19 cellular contexts compared by ENCODE assay signal in genomic region chr1:60596791-60597748, GRCh38.
A peak's percentile ranks its signal among the peaks of the same experiment; 100 is the strongest.
DNase-seq lines count a peak whose midpoint lies in the region; ATAC-seq and TF ChIP-seq lines count a peak whose summit lies in the region.
"Had no signal": no experiment of that assay in that cellular context is flagged by ENCODE, and none has a peak within 500 bp of the region (broad histone marks: within the 10 kb centered on the region; RNA-seq: fewer than 3 reads in every experiment).

No MANE protein-coding gene starts in this region.

- H3K36me3 ChIP-seq in SK-N-SH (replicated peaks in 1 of 2; ENCODE audit: control insufficient read depth in 1 of 2, insufficient read depth in 2 of 2, low read length in 1 of 2) (no peaks in the 10 kb centered on the region), skeletal muscle satellite cell (ENCODE audit: insufficient read depth, low read length) (no peaks in the 10 kb centered on the region), tibial nerve (no peaks in the 10 kb centered on the region)
- H3K36me3 ChIP-seq: ovary, upper lobe of right lung had no signal

- no peak for TF ChIP-seq RAD21 in SK-N-SH (IDR thresholded peaks at IDR 0.05; ENCODE audit: low read length)

- peaks cover 14% of the 10 kb centered on the region for H3F3A ChIP-seq in SK-N-SH (replicated peaks; ENCODE audit: insufficient read depth)

- H3K4me3 ChIP-seq in SK-N-SH (ENCODE audit: low read depth in 2 of 2, low read length in 1 of 2), result 0 out of 4 replicates have a peak overlapping the region, but pooled peaks of 1 of the 2 experiments have one; percentile 14
- H3K4me3 ChIP-seq in epithelial cell of esophagus (ENCODE audit: low read length), result no peak overlapping the region
- no peak overlapping the region for H3K4me3 ChIP-seq in skeletal muscle satellite cell (ENCODE audit: low read length)
- H3K4me3 ChIP-seq in tibial nerve, result no peak overlapping the region
- H3K4me3 ChIP-seq: ovary, upper lobe of right lung had no signal

- H3K4me2 ChIP-seq in SK-N-SH (peak overlapping the region; percentile 13), skeletal muscle satellite cell (ENCODE audit: low read length) (peak overlapping the region; percentile 45)
- H3K4me2 ChIP-seq: KMS-11 had no signal

- TF ChIP-seq POLR2A in tibial nerve (IDR thresholded peaks at IDR 0.05), result no peak

- peak overlapping the region; percentile 19; the same call in 1 of the 2 replicates for H2AFZ ChIP-seq in SK-N-SH (ENCODE audit: low read depth)

- 25% methylated on average over 8 of the region's 8 CpGs for WGBS in SK-N-SH (ENCODE audit: low lambda C conversion rate)
- 66 to 78% methylated on average over 8 of the region's 8 CpGs for WGBS in tibial nerve, 2 donors

- DNase-seq in HS-5 (ENCODE audit: low read depth) (peak; percentile 42), SK-N-SH (no peak), epithelial cell of esophagus (ENCODE audit: low read depth) (peak; percentile 40), tibial nerve (ENCODE audit: low spot score in 2 of 2) (no peak)
- DNase-seq: activated CD4-positive, alpha-beta T cell treated with anti-CD3 and anti-CD28 coated beads for 48 hours; activated naive CD4-positive, alpha-beta T cell treated with Interleukin-2 at 50 U/mL for 16 hours; CD4-positive, CD25-positive, alpha-beta regulatory T cell; DMS79 treated with DMSO at 0.1 percent for 48 hours; left colon; NCI-H187; ovary; SIG-M5; stimulated activated naive B cell treated with anti-CD40 and anti-IgM and Interleukin-4, amounts not matched to agents 10 μg/mL and 1 μg/mL and 100 μg/mL, for 72 hours; upper lobe of right lung had no signal

- H3K27me3 ChIP-seq in SK-N-SH (ENCODE audit: insufficient read depth) (no peaks in the 10 kb centered on the region), skeletal muscle satellite cell (ENCODE audit: control insufficient read depth, insufficient read depth, low read length) (no peaks in the 10 kb centered on the region), tibial nerve (no peaks in the 10 kb centered on the region)
- H3K27me3 ChIP-seq: ovary, upper lobe of right lung had no signal

- H3K79me2 ChIP-seq in SK-N-SH (ENCODE audit: insufficient read depth), result no peaks in the 10 kb centered on the region

- ATAC-seq in HG03159 (IDR thresholded peaks at IDR 0.05; ENCODE audit: unreplicated experiment) (no peak), GM21447 (IDR thresholded peaks at IDR 0.05; ENCODE audit: unreplicated experiment) (no peak)
- no peak for ATAC-seq in activated CD4-positive, CD25-positive, alpha-beta regulatory T cell treated with anti-CD3 and anti-CD28 coated beads, Interleukin-2, amount 50 U/mL, for 24 hours
- ATAC-seq: left colon; stimulated activated naive B cell treated with anti-CD40 and anti-IgM and Interleukin-4, amounts not matched to agents 10 μg/mL and 1 μg/mL and 100 μg/mL, for 72 hours; upper lobe of right lung had no signal

- H4K20me1 ChIP-seq in SK-N-SH (ENCODE audit: insufficient read depth), result no peaks in the 10 kb centered on the region

- no peaks in the 10 kb centered on the region; a peak in 1 of 4 replicates for H3K4me1 ChIP-seq in SK-N-SH (ENCODE audit: control insufficient read depth in 1 of 2, insufficient read depth in 2 of 2, low read depth in 1 of 2, low read length in 1 of 2)
- H3K4me1 ChIP-seq in skeletal muscle satellite cell (ENCODE audit: control insufficient read depth, insufficient read depth, low read length), result peaks cover 22% of the 10 kb centered on the region
- peaks cover 0 to 33% (median 0%) of the 10 kb centered on the region in 4 donors for H3K4me1 ChIP-seq in tibial nerve
- H3K4me1 ChIP-seq: upper lobe of right lung had no signal

- TF ChIP-seq EP300 in SK-N-SH (IDR thresholded peaks at IDR 0.05; ENCODE audit: borderline replicate concordance in 1 of 2, low read depth in 1 of 2, low read length in 1 of 2), result no peak
- no peak for TF ChIP-seq EP300 in tibial nerve (IDR thresholded peaks at IDR 0.05)

- peak overlapping the region in 1 of 2 experiments; percentile 50; a peak in 2 of 4 replicates for H3K27ac ChIP-seq in SK-N-SH (ENCODE audit: low read depth in 2 of 2, low read length in 1 of 2)
- no peak overlapping the region for H3K27ac ChIP-seq in tibial nerve
- H3K27ac ChIP-seq: KMS-11, ovary, upper lobe of right lung had no signal

- POLR2A ChIA-PET in SK-N-SH (lab: Yijun Ruan, JAX), result no interaction called here

- no peak overlapping the region for H3K9ac ChIP-seq in SK-N-SH
- H3K9ac ChIP-seq in skeletal muscle satellite cell (ENCODE audit: low read depth, low read length), result no peak overlapping the region
- H3K9ac ChIP-seq: KMS-11 had no signal

- CTCF ChIA-PET in SK-N-SH (lab: Yijun Ruan, JAX), result interaction anchor here (1.5 kb wide), 1 partner anchor 10 kb away, joined by 4 read pairs; no protein-coding TSS in a partner anchor

- H3K9me3 ChIP-seq in SK-N-SH, result no peaks in the 10 kb centered on the region
- H3K9me3 ChIP-seq in skeletal muscle satellite cell (replicated peaks; ENCODE audit: low read length), result no peaks in the 10 kb centered on the region
- H3K9me3 ChIP-seq in tibial nerve, result peaks cover 0 to 3% (median 0%) of the 10 kb centered on the region in 4 donors
- H3K9me3 ChIP-seq: ovary, upper lobe of right lung had no signal

- no peaks in the 10 kb centered on the region for H3K9me2 ChIP-seq in SK-N-SH

- TF ChIP-seq CTCF in SK-N-SH (IDR thresholded peaks at IDR 0.05) (peak; percentile 38; the same call in 1 of the 2 replicates), epithelial cell of esophagus (IDR thresholded peaks at IDR 0.05; ENCODE audit: insufficient read depth, low read depth, low read length, missing control alignments) (no peak), tibial nerve (IDR thresholded peaks at IDR 0.05) (no peak)

TF ChIP-seq in SK-N-SH, 30 proteins besides CTCF, POLR2A, EP300 and RAD21:
- 0 out of 2 replicates have a peak, but pooled peaks have one; percentile 5 for TF ChIP-seq FOSL2 (IDR thresholded peaks at IDR 0.05; ENCODE audit: borderline replicate concordance, low read depth)
- no peak for TF ChIP-seq RCOR1 (IDR thresholded peaks at IDR 0.05; ENCODE audit: low read length)

Comparison
In these comparisons a context has a peak if more than half of its experiments do, and no peak if none do; other contexts are left out.
1. DNase-seq: peak in HS-5 (single experiment) and epithelial cell of esophagus (single experiment); none in SK-N-SH (single experiment) and tibial nerve (0 of 2).